ENCODE assay signal across 1 cellular context in genomic region chr2:149849133-149849532, GRCh38.
TF ChIP-seq lines count a peak whose summit lies in the region.

No MANE protein-coding gene starts in this region.

TF ChIP-seq in GM12878, 131 proteins besides CTCF, POLR2A, EP300 and RAD21 (continued from another document):
- TF ChIP-seq USF1 (IDR thresholded peaks at IDR 0.05; ENCODE audit: borderline replicate concordance, extremely low read length, insufficient read depth, low read depth, low read length): no peak
- no peak for TF ChIP-seq EZH2 (IDR thresholded peaks at IDR 0.05; ENCODE audit: borderline replicate concordance, control insufficient read depth, low read depth, low read length)
- no peak for TF ChIP-seq NFXL1 (IDR thresholded peaks at IDR 0.05; ENCODE audit: borderline replicate concordance)
